In genomic region chr9:97480749-97481148, GRCh38 we compare ENCODE assay signal across 1 cellular context.
TF ChIP-seq lines count a peak whose summit lies in the region.

No MANE protein-coding gene starts in this region.

TF ChIP-seq in SK-N-SH, 30 proteins besides CTCF, POLR2A, EP300 and RAD21 (continued from another document):
- no peak for TF ChIP-seq FOXM1 (IDR thresholded peaks at IDR 0.05; ENCODE audit: low read depth)
- TF ChIP-seq MXI1 (IDR thresholded peaks at IDR 0.05; ENCODE audit: low read depth, low read length) = no peak
- no peak for TF ChIP-seq ELF1 (IDR thresholded peaks at IDR 0.05)
- peak; percentile 68; the same call in 1 of the 2 replicates for TF ChIP-seq FOXJ3 (CRISPR knock-in tag; IDR thresholded peaks at IDR 0.05)
- peak; percentile 97 for TF ChIP-seq TCF12 (IDR thresholded peaks at IDR 0.05)
- TF ChIP-seq YY1 (IDR thresholded peaks at IDR 0.05; ENCODE audit: low read depth) = no peak
- TF ChIP-seq RCOR1 (IDR thresholded peaks at IDR 0.05; ENCODE audit: low read length) = peak; percentile 100
- TF ChIP-seq CHD2 (IDR thresholded peaks at IDR 0.05; ENCODE audit: low read length, partially characterized antibody) = peak; percentile 88
- no peak for TF ChIP-seq USF1 (IDR thresholded peaks at IDR 0.05; ENCODE audit: borderline replicate concordance, low read depth)
- TF ChIP-seq TAF1 (IDR thresholded peaks at IDR 0.05; ENCODE audit: borderline replicate concordance, low read depth, low read length) = no peak
- no peak for TF ChIP-seq USF2 (IDR thresholded peaks at IDR 0.05; ENCODE audit: borderline replicate concordance, low read depth, low read length)
- peak; percentile 27; the same call in 1 of the 2 replicates for TF ChIP-seq TEAD4 (IDR thresholded peaks at IDR 0.05; ENCODE audit: borderline replicate concordance, insufficient read depth)
- TF ChIP-seq EZH2phosphoT487 (IDR thresholded peaks at IDR 0.05; ENCODE audit: borderline replicate concordance, low read depth) = no peak
- TF ChIP-seq MAX (IDR thresholded peaks at IDR 0.05; ENCODE audit: low read depth) = no peak
- TF ChIP-seq POLR2AphosphoS5 (IDR thresholded peaks at IDR 0.05; ENCODE audit: low read depth, low read length) = peak; percentile 77
- TF ChIP-seq RFX5 (IDR thresholded peaks at IDR 0.05; ENCODE audit: low read length) = no peak
- TF ChIP-seq NRF1 (IDR thresholded peaks at IDR 0.05; ENCODE audit: low read depth, low read length) = no peak
- no peak for TF ChIP-seq FOSL2 (IDR thresholded peaks at IDR 0.05; ENCODE audit: borderline replicate concordance, low read depth)
- TF ChIP-seq IRF3 (IDR thresholded peaks at IDR 0.05; ENCODE audit: low read depth, low read length) = no peak
- TF ChIP-seq GABPA (IDR thresholded peaks at IDR 0.05; ENCODE audit: low read depth) = no peak
- TF ChIP-seq SMC3 (IDR thresholded peaks at IDR 0.05; ENCODE audit: low read depth, low read length) = no peak
- peak; percentile 62; the same call in 1 of the 2 replicates for TF ChIP-seq GATA2 (CRISPR knock-in tag; IDR thresholded peaks at IDR 0.05)
- TF ChIP-seq JUND (IDR thresholded peaks at IDR 0.05) = peak; percentile 12; the same call in 1 of the 2 replicates
- TF ChIP-seq PBX3 (IDR thresholded peaks at IDR 0.05) = peak; percentile 66
